Comparison of ENCODE assay signal across 30 cellular contexts in the genomic region with DNA sequence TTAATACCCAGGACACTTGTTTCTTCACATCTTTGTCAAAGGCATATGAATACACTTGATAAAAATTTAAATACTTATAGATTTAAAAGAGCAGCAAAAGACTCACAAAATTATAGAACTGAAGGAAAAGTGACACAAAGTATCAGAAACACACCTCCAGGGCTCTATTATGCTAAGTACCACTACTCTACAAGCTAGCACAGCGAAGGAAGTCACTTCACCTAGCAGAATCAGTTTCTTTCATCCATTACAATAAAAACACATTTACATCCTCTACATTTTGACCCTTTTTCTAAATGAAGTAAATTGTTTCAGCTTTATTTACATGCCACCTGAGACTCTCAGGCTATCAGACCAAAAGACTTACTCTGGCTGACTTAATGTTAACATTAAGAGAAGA. TPM values are rescaled to one million over a fixed set of nuclear protein-coding genes. Genes with fewer than 3 reads are reported as not detected.
DNase-seq lines count a peak whose midpoint lies in the region; ATAC-seq, FAIRE-seq and TF ChIP-seq lines count a peak whose summit lies in the region.
"Had no signal": no experiment of that assay in that cellular context is flagged by ENCODE, and none has a peak within 500 bp of the region (broad histone marks: within the 10 kb centered on the region; RNA-seq: fewer than 3 reads in every experiment).

No MANE protein-coding gene starts in this region.

- WGBS in K562 (ENCODE audit: insufficient coverage, low coverage, missing lambda C conversion rate) = 67% methylated on average over 1 of the region's 1 CpG
- WGBS in esophagus muscularis mucosa = 89% methylated on average over 1 of the region's 1 CpG

- H3K27me3 ChIP-seq in K562 (ENCODE audit: control insufficient read depth in 2 of 2, insufficient read depth in 2 of 2, low read length in 2 of 2) (no peaks in the 10 kb centered on the region), neuron (ENCODE audit: insufficient read depth, low read length) (no peaks in the 10 kb centered on the region), esophagus muscularis mucosa (no peaks in the 10 kb centered on the region)
- no peaks in the 10 kb centered on the region for H3K27me3 ChIP-seq in CD4-positive, alpha-beta T cell (ENCODE audit: control insufficient read depth, insufficient read depth, low read length)

- TF ChIP-seq RAD21 in K562 (CRISPR knock-in tag; conservative IDR thresholded peaks at IDR 0.05 in 1 of 2, IDR thresholded peaks at IDR 0.05 in 1 of 2) = no peak

- peaks cover 7% of the 10 kb centered on the region for H3K79me2 ChIP-seq in K562 (ENCODE audit: control insufficient read depth, insufficient read depth, low read length)

- H3K9me3 Mint-ChIP-seq in CD4-positive, alpha-beta T cell = no peaks in the 10 kb centered on the region
- H3K9me3 Mint-ChIP-seq: activated CD4-positive, alpha-beta memory T cell treated with anti-CD3 and anti-CD28 coated beads, Interleukin-2, amount 10 ng/mL, durations not matched to agents 7 days and 5 days; activated naive CD4-positive, alpha-beta T cell treated with anti-CD3 and anti-CD28 coated beads, Interleukin-2, amount 50 U/mL, for 24 hours; activated T-helper 17 cell treated with anti-CD3 and anti-CD28 coated beads, Interleukin-2, amount 50 U/mL, for 72 hours; CD4-positive, alpha-beta memory T cell; T-cell had no signal

- H3K4me3 Mint-ChIP-seq in CD4-positive, alpha-beta T cell = no peak overlapping the region
- H3K4me3 Mint-ChIP-seq: activated CD4-positive, alpha-beta memory T cell treated with anti-CD3 and anti-CD28 coated beads, Interleukin-2, amount 10 ng/mL, durations not matched to agents 7 days and 5 days; activated naive CD4-positive, alpha-beta T cell treated with anti-CD3 and anti-CD28 coated beads, Interleukin-2, amount 50 U/mL, for 24 hours; activated T-helper 17 cell treated with anti-CD3 and anti-CD28 coated beads, Interleukin-2, amount 50 U/mL, for 72 hours; CD4-positive, alpha-beta memory T cell; T-cell had no signal

- H3K4me1 Mint-ChIP-seq in CD4-positive, alpha-beta T cell (ENCODE audit: low read depth) = no peaks in the 10 kb centered on the region

- CTCF ChIA-PET in K562 (lab: Yijun Ruan, JAX; ENCODE audit: low intra/inter-chr PET ratio) = no interaction called here
- CTCF ChIA-PET in CD4-positive, alpha-beta T cell (lab: Charles Lee) = no interaction called here

- in situ Hi-C loops in K562 (cut with MboI) = no loop called here

- no peaks in the 10 kb centered on the region for H3K36me3 Mint-ChIP-seq in CD4-positive, alpha-beta T cell (ENCODE audit: low read depth)
- H3K36me3 Mint-ChIP-seq: activated naive CD4-positive, alpha-beta T cell treated with anti-CD3 and anti-CD28 coated beads, Interleukin-2, amount 50 U/mL, for 24 hours; CD4-positive, alpha-beta memory T cell; T-cell had no signal

- H3K27me3 Mint-ChIP-seq in CD4-positive, alpha-beta T cell = peaks cover 4% of the 10 kb centered on the region
- H3K27me3 Mint-ChIP-seq: activated CD4-positive, alpha-beta memory T cell treated with anti-CD3 and anti-CD28 coated beads, Interleukin-2, amount 10 ng/mL, durations not matched to agents 7 days and 5 days had no signal

- FAIRE-seq in H54 (lab: Jason Lieb, UNC) = peak; percentile 27
- no peak for FAIRE-seq in K562 (lab: Jason Lieb, UNC)
- FAIRE-seq: A549, colon had no signal

- no peaks in the 10 kb centered on the region for H4K20me1 ChIP-seq in K562 (replicated peaks; ENCODE audit: control insufficient read depth, insufficient read depth, low read length)

- TF ChIP-seq POLR2A in H54 (IDR thresholded peaks at IDR 0.05; ENCODE audit: low read depth, low read length) = no peak
- no peak for TF ChIP-seq POLR2A in K562 (conservative IDR thresholded peaks at IDR 0.05)
- TF ChIP-seq POLR2A in esophagus muscularis mucosa (IDR thresholded peaks at IDR 0.05; ENCODE audit: low read depth) = no peak

- H3K27ac ChIP-seq in K562 (ENCODE audit: extremely low read depth, low read depth, low read length) (peak overlapping the region; percentile 63; the same call in 2 of the 3 replicates), esophagus muscularis mucosa (replicated peaks in 1 of 4) (no peak overlapping the region)
- no peak overlapping the region for H3K27ac ChIP-seq in CD4-positive, alpha-beta T cell (ENCODE audit: low read depth, low read length)
- H3K27ac ChIP-seq: A549, epithelial cell of prostate, HL-60, thoracic aorta had no signal

- no peak for TF ChIP-seq EP300 in K562 (IDR thresholded peaks at IDR 0.05; ENCODE audit: low read length)
- no peak for TF ChIP-seq EP300 in esophagus muscularis mucosa (IDR thresholded peaks at IDR 0.05)

- H2AFZ ChIP-seq in K562 (ENCODE audit: low read depth, low read length) (peak overlapping the region; percentile 87), neuron (ENCODE audit: low read depth, low read length) (peak overlapping the region; percentile 75)

- no TSS peak for BruUV-seq in K562 (replicated peaks; lab: Mats Ljungman, UMichigan)

- H3K9me3 ChIP-seq in K562 (replicated peaks; ENCODE audit: control insufficient read depth, insufficient read depth, low read depth, low read length) = no peaks in the 10 kb centered on the region
- no peaks in the 10 kb centered on the region for H3K9me3 ChIP-seq in neuron (ENCODE audit: low read length)
- no peaks in the 10 kb centered on the region for H3K9me3 ChIP-seq in esophagus muscularis mucosa
- H3K9me3 ChIP-seq in CD4-positive, alpha-beta T cell (ENCODE audit: control insufficient read depth, low read length) = no peaks in the 10 kb centered on the region
- H3K9me3 ChIP-seq: A549, thoracic aorta had no signal

- DNase-seq in NCI-H345 (lab: John Stamatoyannopoulos, UW) (peak; percentile 3), NCI-H345 treated with DMSO at 0.1 percent for 48 hours (lab: John Stamatoyannopoulos, UW; ENCODE audit: unreplicated experiment) (no peak), H54 (ENCODE audit: insufficient read length, low spot score) (no peak), K562 (ENCODE audit: extremely low read depth in 1 of 4, low spot score in 3 of 4) (no peak), esophagus muscularis mucosa (ENCODE audit: extremely low spot score) (no peak), NCI-H2081 treated with DMSO at 0.1 percent for 48 hours (lab: John Stamatoyannopoulos, UW) (no peak)
- DNase-seq in CD4-positive, alpha-beta T cell = no peak
- DNase-seq: activated CD4-positive, alpha-beta memory T cell treated with anti-CD3 and anti-CD28 coated beads, Interleukin-2, amount 10 ng/mL, durations not matched to agents 7 days and 5 days; activated CD4-positive, CD25-positive, alpha-beta regulatory T cell; AML-193; CD4-positive, alpha-beta memory T cell; effector CD4-positive, alpha-beta T cell; glutamatergic neuron; left colon; mesenchymal stem cell; NCI-H1048; NCI-H2029 treated with DMSO at 0.1 percent for 48 hours; SIG-M5; stimulated activated naive CD8-positive, alpha-beta T cell treated with anti-CD3 and anti-CD28 coated beads, Interleukin-15, Interleukin-2, amounts not matched to agents 100 U/mL and 50 U/mL, for 24 hours; T-cell had no signal

- H3K4me1 ChIP-seq in K562 (replicated peaks in 1 of 2; ENCODE audit: control insufficient read depth in 2 of 2, insufficient read depth in 2 of 2, low read length in 2 of 2) (peaks cover 3 to 33% of the 10 kb centered on the region in 2 experiments), neuron (ENCODE audit: insufficient read depth, low read length) (peaks cover 14% of the 10 kb centered on the region), esophagus muscularis mucosa (peaks cover 0 to 13% (median 5%) of the 10 kb centered on the region in 4 donors)

- H3K27ac Mint-ChIP-seq in CD4-positive, alpha-beta T cell = no peak overlapping the region
- H3K27ac Mint-ChIP-seq: activated CD4-positive, alpha-beta memory T cell treated with anti-CD3 and anti-CD28 coated beads, Interleukin-2, amount 10 ng/mL, durations not matched to agents 7 days and 5 days; activated naive CD4-positive, alpha-beta T cell treated with anti-CD3 and anti-CD28 coated beads, Interleukin-2, amount 50 U/mL, for 24 hours; activated T-helper 17 cell treated with anti-CD3 and anti-CD28 coated beads, Interleukin-2, amount 50 U/mL, for 72 hours; CD4-positive, alpha-beta memory T cell; T-cell had no signal

- H3K4me2 ChIP-seq in K562 (ENCODE audit: insufficient read depth, low read length) = peak overlapping the region; percentile 58
- H3K4me2 ChIP-seq: A549 had no signal

- ATAC-seq in K562 = 0 out of 3 replicates have a peak, but pooled peaks have one; percentile 7
- ATAC-seq in CD4-positive, alpha-beta T cell (ENCODE audit: poor library complexity) = no peak
- ATAC-seq: A549; activated T-helper 17 cell treated with anti-CD3 and anti-CD28 coated beads, Interleukin-2, amount 50 U/mL, for 72 hours; left colon; Panc1; stimulated activated naive CD8-positive, alpha-beta T cell treated with anti-CD3 and anti-CD28 coated beads, Interleukin-15, Interleukin-2, amounts not matched to agents 100 U/mL and 50 U/mL, for 24 hours; T-cell had no signal

- H3K9ac ChIP-seq in K562 (ENCODE audit: insufficient read depth in 1 of 2, low read depth in 2 of 2, low read length in 2 of 2) = peak overlapping the region in 1 of 2 experiments; percentile 50; a peak in 2 of 4 replicates

- TF ChIP-seq CTCF in K562 (IDR thresholded peaks at IDR 0.05 in 2 of 3, conservative IDR thresholded peaks at IDR 0.05 in 1 of 3; ENCODE audit: insufficient read depth in 2 of 3, low read depth in 1 of 3, low read length in 3 of 3) (no peak), esophagus muscularis mucosa (IDR thresholded peaks at IDR 0.05) (no peak)
- no peak for TF ChIP-seq CTCF in CD4-positive, alpha-beta T cell (IDR thresholded peaks at IDR 0.05)

- no peaks in the 10 kb centered on the region for H3K9me1 ChIP-seq in K562 (ENCODE audit: control insufficient read depth, insufficient read depth, low read length)

- POLR2A ChIA-PET in K562 (lab: Yijun Ruan, JAX) = interaction anchor here (0.5 to 1.1 kb wide), 3 partner anchors 17 to 195 kb away, joined by 3 read pairs; no protein-coding TSS in a partner anchor
- POLR2A ChIA-PET in CD4-positive, alpha-beta T cell (lab: Charles Lee) = no interaction called here

- H3K4me3 ChIP-seq in K562 (peak overlapping the region; percentile 4; the same call in 1 of the 2 replicates), neuron (ENCODE audit: low read length) (peak overlapping the region; percentile 25), esophagus muscularis mucosa (no peak overlapping the region)
- H3K4me3 ChIP-seq: A549, skin epidermis, thoracic aorta had no signal

- H3K36me3 ChIP-seq in K562 (ENCODE audit: control insufficient read depth, insufficient read depth, low read length) (no peaks in the 10 kb centered on the region), neuron (ENCODE audit: insufficient read depth, low read length) (no peaks in the 10 kb centered on the region), esophagus muscularis mucosa (no peaks in the 10 kb centered on the region)
- H3K36me3 ChIP-seq: thoracic aorta had no signal

- intact Hi-C loops in K562 (cut with micrococcal nuclease) (loop anchor here (1.0 to 5.0 kb wide), 2 partner anchors 57 to 74 kb away; no protein-coding TSS in a partner anchor), esophagus muscularis mucosa (cut with DNase I) (no loop called here)
- intact Hi-C loops in CD4-positive, alpha-beta T cell (cut with DNase I, micrococcal nuclease) = no loop called here

RNA-seq across cellular contexts. Expression of gene PTPRB, which starts 26.6 kb away (rescaled TPM):
- 9.2 and 18.5 TPM in 2 replicates for total RNA-seq in K562 (2011; cell fraction: chromatin; rRNA removed; ENCODE audit: low replicate concordance)
- total RNA-seq in K562 (2011; cell fraction: nucleolus; rRNA removed) = 6.3 and 6.6 TPM in 2 replicates
- 8.2 and 9.1 TPM in 2 replicates for total RNA-seq in K562 (2011; cell fraction: nucleoplasm; rRNA removed)
- 2.1 and 2.4 TPM in 2 replicates for total RNA-seq in K562 (2014; rRNA removed)
- total RNA-seq in K562 (2014; rRNA removed; fragmentation: Illumina TruSeq; extraction: Trizol) = 3.8 and 4.5 TPM in 2 replicates
- 5.9 and 6.2 TPM in 2 replicates for total RNA-seq in K562 (2015; rRNA removed; fragmentation: Illumina TruSeq; extraction: Trizol)
- total RNA-seq in K562 (2021) = 4.2 and 4.8 TPM in 2 replicates
- polyA plus RNA-seq in K562 (2011; rRNA removed) = 1.5 and 1.6 TPM in 2 replicates
- polyA plus RNA-seq in K562 (2011; cell fraction: cytosol; rRNA removed) = 0.49 and 0.72 TPM in 2 replicates
- 2.5 and 2.9 TPM in 2 replicates for polyA plus RNA-seq in K562 (2011; cell fraction: nucleus; rRNA removed)
- 6.6 and 8.6 TPM in 2 replicates for polyA plus RNA-seq in K562 (2012)
- polyA plus RNA-seq in K562 (2014; fragmentation: Illumina TruSeq; extraction: Trizol) = 3.1 and 3.3 TPM in 2 replicates
- under 1 TPM; 0.46 to 0.59 TPM for polyA plus RNA-seq in K562 (2014; fragmentation: Nextera tagmentation; extraction: Ambion mirVana)
- 3.1 and 4.0 TPM in 2 replicates for polyA plus RNA-seq in K562 (2014; rRNA removed)
- 3.5 and 5.0 TPM in 2 replicates for polyA minus RNA-seq in K562 (2011; rRNA and poly(A)+ RNA removed)
- 0.64 and 0.76 TPM in 2 replicates for polyA minus RNA-seq in K562 (2011; cell fraction: cytosol; rRNA and poly(A)+ RNA removed)
- 2.4 and 4.9 TPM in 2 replicates for polyA minus RNA-seq in K562 (2011; cell fraction: nucleus; rRNA and poly(A)+ RNA removed)
- 10 to 100 TPM; 22.0 to 41.9 (median 30.4) TPM for total RNA-seq in esophagus muscularis mucosa
- not detected for total RNA-seq in CD4-positive, alpha-beta T cell
- total RNA-seq: activated CD4-positive, alpha-beta memory T cell treated with anti-CD3 and anti-CD28 coated beads, Interleukin-2, amount 10 ng/mL, durations not matched to agents 7 days and 5 days; CD4-positive, alpha-beta memory T cell had no signal
- polyA plus RNA-seq: CD4-positive, alpha-beta memory T cell had no signal

Comparison
In these comparisons a context has a peak if more than half of its experiments do, and no peak if none do; other contexts are left out.
1. H3K4me3 ChIP-seq: peak in K562 (single experiment) and neuron (single experiment); none in esophagus muscularis mucosa (0 of 4).